In the genomic region with DNA sequence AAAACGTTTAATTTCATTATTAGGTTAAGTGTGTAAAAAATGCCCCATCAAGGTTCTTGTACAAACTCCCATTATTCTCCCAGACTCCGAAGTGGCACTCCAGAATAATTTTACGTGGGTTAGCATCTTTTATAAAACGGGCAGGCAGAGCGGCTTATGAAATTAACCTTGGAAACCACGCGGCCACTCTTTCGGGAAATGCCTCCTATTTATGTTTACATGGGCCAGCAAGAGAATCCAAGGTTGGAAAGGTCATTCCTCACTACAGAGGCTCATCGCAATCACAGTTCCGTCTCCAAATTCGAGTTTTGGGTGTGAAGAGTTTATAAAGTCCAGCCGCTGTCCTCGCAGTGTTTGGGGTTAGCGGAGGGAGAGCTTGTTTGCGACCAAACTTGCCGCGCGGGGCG, we compare ENCODE assay signal across 8 cellular contexts. TPM values are rescaled to one million over a fixed set of nuclear protein-coding genes. Genes with fewer than 3 reads are reported as not detected.
DNase-seq lines count a peak whose midpoint lies in the region; ATAC-seq, FAIRE-seq and TF ChIP-seq lines count a peak whose summit lies in the region.

No MANE protein-coding gene starts in this region.

- WGBS in thyroid gland, 2 donors = 11% methylated on average over 15 to 17 of the region's 19 CpGs

- peak overlapping the region; percentile 77 for H3K4me3 Mint-ChIP-seq in activated CD4-positive, alpha-beta T cell treated with anti-CD3 and anti-CD28 coated beads, Interleukin-2, amount 10 ng/mL, durations not matched to agents 7 days and 5 days
- H3K4me3 Mint-ChIP-seq in activated T-helper 1 cell treated with anti-CD3 and anti-CD28 coated beads, Interleukin-12 subunit alpha, Interleukin-12 subunit beta, Interleukin-2, Interleukin-4 antibody, amounts not matched to agents 30 ng/mL and 10 ng/mL and 1 ng/mL, durations not matched to agents 14 hours and 24 hours and 36 hours = peak overlapping the region; percentile 80

- H3K4me3 ChIP-seq in kidney (ENCODE audit: low read length in 2 of 2) (peak overlapping the region; percentile 62 to 69), thyroid gland (replicated peaks in 1 of 3) (peak overlapping the region in 2 of 3 donors; percentile 10 to 77)

- peak overlapping the region; percentile 52 to 69 for H3K9ac ChIP-seq in kidney (ENCODE audit: low read length in 2 of 2)

- no peaks in the 10 kb centered on the region for H3K36me3 ChIP-seq in kidney (ENCODE audit: control insufficient read depth in 1 of 2, insufficient read depth in 2 of 2, low read length in 2 of 2)
- H3K36me3 ChIP-seq in thyroid gland = no peaks in the 10 kb centered on the region

- TF ChIP-seq POLR2A in thyroid gland (IDR thresholded peaks at IDR 0.05) = no peak

- FAIRE-seq in kidney (lab: Jason Lieb, UNC) = no peak

- POLR2A ChIA-PET in activated CD4-positive, alpha-beta T cell treated with anti-CD3 and anti-CD28 coated beads, Interleukin-2, amount 10 ng/mL, durations not matched to agents 7 days and 5 days (lab: Charles Lee) = no interaction called here

- no peak for ATAC-seq in HG02759 (IDR thresholded peaks at IDR 0.05; ENCODE audit: unreplicated experiment)

- intact Hi-C loops in activated T-helper 1 cell treated with anti-CD3 and anti-CD28 coated beads, Interleukin-12 subunit alpha, Interleukin-12 subunit beta, Interleukin-2, Interleukin-4 antibody, amounts not matched to agents 30 ng/mL and 10 ng/mL and 1 ng/mL, durations not matched to agents 14 hours and 24 hours and 36 hours (cut with micrococcal nuclease) = loop anchor here (1.0 to 5.0 kb wide), 6 partner anchors 59 to 1193 kb away; a partner anchor contains a TSS
- intact Hi-C loops in kidney (cut with DNase I) (no loop called here), thyroid gland (cut with DNase I) (no loop called here)

- H3K4me1 Mint-ChIP-seq in activated CD4-positive, alpha-beta T cell treated with anti-CD3 and anti-CD28 coated beads, Interleukin-2, amount 10 ng/mL, durations not matched to agents 7 days and 5 days = peaks cover 20% of the 10 kb centered on the region
- peaks cover 15% of the 10 kb centered on the region for H3K4me1 Mint-ChIP-seq in activated T-helper 1 cell treated with anti-CD3 and anti-CD28 coated beads, Interleukin-12 subunit alpha, Interleukin-12 subunit beta, Interleukin-2, Interleukin-4 antibody, amounts not matched to agents 30 ng/mL and 10 ng/mL and 1 ng/mL, durations not matched to agents 14 hours and 24 hours and 36 hours (ENCODE audit: low read depth)

- peaks cover 5 to 16% of the 10 kb centered on the region in 2 donors for H3K4me1 ChIP-seq in kidney (ENCODE audit: control insufficient read depth in 1 of 2, insufficient read depth in 1 of 2, low read depth in 1 of 2, low read length in 2 of 2)
- H3K4me1 ChIP-seq in thyroid gland = peaks cover 8 to 29% of the 10 kb centered on the region in 2 donors

- TF ChIP-seq CTCF in kidney (IDR thresholded peaks at IDR 0.05; ENCODE audit: borderline replicate concordance, extremely low read depth, insufficient read depth) (no peak), thyroid gland (IDR thresholded peaks at IDR 0.05) (no peak)

- H3K9me3 ChIP-seq in kidney (ENCODE audit: control insufficient read depth in 1 of 2, low read length in 2 of 2) = no peaks in the 10 kb centered on the region
- no peaks in the 10 kb centered on the region for H3K9me3 ChIP-seq in thyroid gland

- no peaks in the 10 kb centered on the region for H3K9me3 Mint-ChIP-seq in activated CD4-positive, alpha-beta T cell treated with anti-CD3 and anti-CD28 coated beads, Interleukin-2, amount 10 ng/mL, durations not matched to agents 7 days and 5 days
- H3K9me3 Mint-ChIP-seq in activated T-helper 1 cell treated with anti-CD3 and anti-CD28 coated beads, Interleukin-12 subunit alpha, Interleukin-12 subunit beta, Interleukin-2, Interleukin-4 antibody, amounts not matched to agents 30 ng/mL and 10 ng/mL and 1 ng/mL, durations not matched to agents 14 hours and 24 hours and 36 hours = no peaks in the 10 kb centered on the region

- peaks cover 6% of the 10 kb centered on the region for H3K27me3 Mint-ChIP-seq in activated CD4-positive, alpha-beta T cell treated with anti-CD3 and anti-CD28 coated beads, Interleukin-2, amount 10 ng/mL, durations not matched to agents 7 days and 5 days
- peaks cover 12% of the 10 kb centered on the region for H3K27me3 Mint-ChIP-seq in activated T-helper 1 cell treated with anti-CD3 and anti-CD28 coated beads, Interleukin-12 subunit alpha, Interleukin-12 subunit beta, Interleukin-2, Interleukin-4 antibody, amounts not matched to agents 30 ng/mL and 10 ng/mL and 1 ng/mL, durations not matched to agents 14 hours and 24 hours and 36 hours (ENCODE audit: insufficient read depth)

- peak overlapping the region; percentile 79 for H3K27ac Mint-ChIP-seq in activated CD4-positive, alpha-beta T cell treated with anti-CD3 and anti-CD28 coated beads, Interleukin-2, amount 10 ng/mL, durations not matched to agents 7 days and 5 days
- peak overlapping the region; percentile 82 for H3K27ac Mint-ChIP-seq in activated T-helper 1 cell treated with anti-CD3 and anti-CD28 coated beads, Interleukin-12 subunit alpha, Interleukin-12 subunit beta, Interleukin-2, Interleukin-4 antibody, amounts not matched to agents 30 ng/mL and 10 ng/mL and 1 ng/mL, durations not matched to agents 14 hours and 24 hours and 36 hours

- no peaks in the 10 kb centered on the region for H3K27me3 ChIP-seq in thyroid gland

- CTCF ChIA-PET in activated CD4-positive, alpha-beta T cell treated with anti-CD3 and anti-CD28 coated beads, Interleukin-2, amount 10 ng/mL, durations not matched to agents 7 days and 5 days (lab: Charles Lee) = interaction anchor here (0.6 to 1.5 kb wide), 6 partner anchors 10 to 240 kb away, joined by 3 read pairs; no protein-coding TSS in a partner anchor

- peak overlapping the region; percentile 98 to 99 for H3K27ac ChIP-seq in kidney (ENCODE audit: low read depth in 2 of 2, low read length in 2 of 2)
- peak overlapping the region; percentile 89 to 95 (median 93) for H3K27ac ChIP-seq in thyroid gland

- no peak for DNase-seq in activated CD4-positive, alpha-beta T cell treated with anti-CD3 and anti-CD28 coated beads, Interleukin-2, amount 10 ng/mL, durations not matched to agents 7 days and 5 days
- DNase-seq in activated CD4-positive, alpha-beta T cell treated with anti-CD3 and anti-CD28 coated beads, Interleukin-2, amount 50 U/mL, for 48 hours = no peak
- DNase-seq in activated T-helper 1 cell treated with anti-CD3 and anti-CD28 coated beads, Interleukin-12 subunit alpha, Interleukin-12 subunit beta, Interleukin-2, Interleukin-4 antibody, amounts not matched to agents 30 ng/mL and 10 ng/mL and 1 ng/mL, durations not matched to agents 14 hours and 24 hours and 36 hours (ENCODE audit: low spot score) = no peak
- DNase-seq in kidney (no peak), thyroid gland (no peak), mucosa of gallbladder (ENCODE audit: low spot score) (no peak), NAMALWA (ENCODE audit: low spot score) (no peak)

- H3K36me3 Mint-ChIP-seq in activated CD4-positive, alpha-beta T cell treated with anti-CD3 and anti-CD28 coated beads, Interleukin-2, amount 10 ng/mL, durations not matched to agents 7 days and 5 days (ENCODE audit: low read depth) = no peaks in the 10 kb centered on the region
- H3K36me3 Mint-ChIP-seq in activated T-helper 1 cell treated with anti-CD3 and anti-CD28 coated beads, Interleukin-12 subunit alpha, Interleukin-12 subunit beta, Interleukin-2, Interleukin-4 antibody, amounts not matched to agents 30 ng/mL and 10 ng/mL and 1 ng/mL, durations not matched to agents 14 hours and 24 hours and 36 hours (ENCODE audit: low read depth) = peaks cover 1% of the 10 kb centered on the region

RNA-seq across cellular contexts. Expression of a gene that starts 1.2 kb away (rescaled TPM):
- 10 to 100 TPM; 18.6 to 20.4 TPM for total RNA-seq in activated CD4-positive, alpha-beta T cell treated with anti-CD3 and anti-CD28 coated beads, Interleukin-2, amount 10 ng/mL, durations not matched to agents 7 days and 5 days
- total RNA-seq in activated T-helper 1 cell treated with anti-CD3 and anti-CD28 coated beads, Interleukin-12 subunit alpha, Interleukin-12 subunit beta, Interleukin-2, Interleukin-4 antibody, amounts not matched to agents 30 ng/mL and 10 ng/mL and 1 ng/mL, durations not matched to agents 14 hours and 24 hours and 36 hours = 14.4 and 19.3 TPM in 2 replicates
- total RNA-seq in kidney (157 TPM), thyroid gland (10 to 100 TPM; 42.5 to 75.8 (median 54.3) TPM), mucosa of gallbladder (64.2 TPM)
- polyA plus RNA-seq in kidney (ENCODE audit: insufficient read depth, low read depth, low replicate concordance) = 348 TPM
